ENCODE assay signal across 1 cellular context in the genomic region with DNA sequence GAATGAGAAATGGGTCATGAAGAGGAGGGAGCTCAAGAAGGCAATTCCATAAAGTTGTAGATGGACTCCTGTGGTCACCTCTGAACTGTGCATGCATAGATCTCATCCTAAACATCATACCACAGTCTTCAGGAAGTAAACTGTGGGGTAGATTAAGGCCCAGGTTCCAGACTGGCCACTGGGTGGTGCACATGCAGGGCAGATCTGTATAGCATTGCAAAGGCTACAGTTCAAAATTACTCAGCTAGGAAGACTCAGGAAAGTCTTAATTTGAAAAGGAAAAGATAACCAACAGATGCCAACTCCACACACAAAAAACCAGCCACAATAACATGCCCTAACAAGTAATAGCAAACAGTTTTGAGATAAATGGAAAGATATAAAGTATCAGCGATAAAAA.
TF ChIP-seq lines count a peak whose summit lies in the region.

No MANE protein-coding gene starts in this region.

TF ChIP-seq in H1, 55 proteins besides CTCF, POLR2A, EP300 and RAD21:
- TF ChIP-seq JUND (IDR thresholded peaks at IDR 0.05; ENCODE audit: low read length) = no peak
- no peak for TF ChIP-seq HDAC2 (IDR thresholded peaks at IDR 0.05; ENCODE audit: borderline replicate concordance in 1 of 2, low read depth in 2 of 2, low read length in 2 of 2)
